Comparison of ENCODE assay signal across 1 cellular context in genomic region chr1:43388613-43389012, GRCh38.
TF ChIP-seq lines count a peak whose summit lies in the region.

No MANE protein-coding gene starts in this region.

TF ChIP-seq in WTC11, 78 proteins besides CTCF, POLR2A, EP300 and RAD21 (continued from another document):
- TF ChIP-seq, protein P1, sequence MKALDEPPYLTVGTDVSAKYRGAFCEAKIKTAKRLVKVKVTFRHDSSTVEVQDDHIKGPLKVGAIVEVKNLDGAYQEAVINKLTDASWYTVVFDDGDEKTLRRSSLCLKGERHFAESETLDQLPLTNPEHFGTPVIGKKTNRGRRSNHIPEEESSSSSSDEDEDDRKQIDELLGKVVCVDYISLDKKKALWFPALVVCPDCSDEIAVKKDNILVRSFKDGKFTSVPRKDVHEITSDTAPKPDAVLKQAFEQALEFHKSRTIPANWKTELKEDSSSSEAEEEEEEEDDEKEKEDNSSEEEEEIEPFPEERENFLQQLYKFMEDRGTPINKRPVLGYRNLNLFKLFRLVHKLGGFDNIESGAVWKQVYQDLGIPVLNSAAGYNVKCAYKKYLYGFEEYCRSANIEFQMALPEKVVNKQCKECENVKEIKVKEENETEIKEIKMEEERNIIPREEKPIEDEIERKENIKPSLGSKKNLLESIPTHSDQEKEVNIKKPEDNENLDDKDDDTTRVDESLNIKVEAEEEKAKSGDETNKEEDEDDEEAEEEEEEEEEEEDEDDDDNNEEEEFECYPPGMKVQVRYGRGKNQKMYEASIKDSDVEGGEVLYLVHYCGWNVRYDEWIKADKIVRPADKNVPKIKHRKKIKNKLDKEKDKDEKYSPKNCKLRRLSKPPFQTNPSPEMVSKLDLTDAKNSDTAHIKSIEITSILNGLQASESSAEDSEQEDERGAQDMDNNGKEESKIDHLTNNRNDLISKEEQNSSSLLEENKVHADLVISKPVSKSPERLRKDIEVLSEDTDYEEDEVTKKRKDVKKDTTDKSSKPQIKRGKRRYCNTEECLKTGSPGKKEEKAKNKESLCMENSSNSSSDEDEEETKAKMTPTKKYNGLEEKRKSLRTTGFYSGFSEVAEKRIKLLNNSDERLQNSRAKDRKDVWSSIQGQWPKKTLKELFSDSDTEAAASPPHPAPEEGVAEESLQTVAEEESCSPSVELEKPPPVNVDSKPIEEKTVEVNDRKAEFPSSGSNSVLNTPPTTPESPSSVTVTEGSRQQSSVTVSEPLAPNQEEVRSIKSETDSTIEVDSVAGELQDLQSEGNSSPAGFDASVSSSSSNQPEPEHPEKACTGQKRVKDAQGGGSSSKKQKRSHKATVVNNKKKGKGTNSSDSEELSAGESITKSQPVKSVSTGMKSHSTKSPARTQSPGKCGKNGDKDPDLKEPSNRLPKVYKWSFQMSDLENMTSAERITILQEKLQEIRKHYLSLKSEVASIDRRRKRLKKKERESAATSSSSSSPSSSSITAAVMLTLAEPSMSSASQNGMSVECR (CRISPR knock-in tag; IDR thresholded peaks at IDR 0.05; ENCODE audit: borderline replicate concordance) = no peak
- TF ChIP-seq GRHL2 (CRISPR knock-in tag; IDR thresholded peaks at IDR 0.05; ENCODE audit: insufficient replicate concordance, severe bottlenecking) (no peak), TEAD4 (CRISPR knock-in tag; IDR thresholded peaks at IDR 0.05) (no peak), PREB (CRISPR knock-in tag; IDR thresholded peaks at IDR 0.05; ENCODE audit: borderline replicate concordance) (no peak), ATF1 (CRISPR knock-in tag; IDR thresholded peaks at IDR 0.05) (no peak)
- TF ChIP-seq, protein P2, sequence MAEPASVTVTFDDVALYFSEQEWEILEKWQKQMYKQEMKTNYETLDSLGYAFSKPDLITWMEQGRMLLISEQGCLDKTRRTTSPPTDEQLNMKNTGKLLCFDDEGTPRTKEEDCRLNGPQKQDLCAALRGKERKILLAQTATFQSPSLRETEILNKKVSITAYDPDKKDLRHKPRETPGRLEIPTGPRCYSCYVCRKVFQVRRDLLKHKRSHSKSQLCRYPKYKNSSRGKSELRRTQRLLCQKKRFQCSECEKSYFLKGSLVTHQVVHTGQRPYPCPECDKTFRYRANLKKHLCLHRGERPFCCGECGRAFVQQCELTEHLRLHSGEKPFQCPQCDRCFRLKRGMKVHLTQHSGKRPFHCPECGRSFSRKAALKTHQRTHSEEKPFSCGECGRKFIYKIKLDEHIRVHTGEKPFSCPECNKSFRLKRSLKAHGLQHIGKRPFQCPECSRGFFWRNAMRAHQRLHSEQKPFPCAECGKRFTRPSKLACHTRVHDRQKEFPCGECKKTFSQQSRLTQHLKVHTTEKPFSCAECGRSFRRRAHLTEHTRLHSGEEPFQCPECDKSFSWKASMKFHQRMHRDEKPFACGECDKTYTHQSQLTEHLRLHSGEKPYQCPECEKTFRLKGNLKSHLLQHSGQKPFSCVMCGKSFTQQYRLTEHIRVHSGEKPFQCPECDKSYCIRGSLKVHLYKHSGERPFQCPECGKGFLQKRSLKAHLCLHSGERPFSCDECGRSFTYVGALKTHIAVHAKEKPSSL (CRISPR knock-in tag; conservative IDR thresholded peaks at IDR 0.05) = no peak
